In the genomic region with DNA sequence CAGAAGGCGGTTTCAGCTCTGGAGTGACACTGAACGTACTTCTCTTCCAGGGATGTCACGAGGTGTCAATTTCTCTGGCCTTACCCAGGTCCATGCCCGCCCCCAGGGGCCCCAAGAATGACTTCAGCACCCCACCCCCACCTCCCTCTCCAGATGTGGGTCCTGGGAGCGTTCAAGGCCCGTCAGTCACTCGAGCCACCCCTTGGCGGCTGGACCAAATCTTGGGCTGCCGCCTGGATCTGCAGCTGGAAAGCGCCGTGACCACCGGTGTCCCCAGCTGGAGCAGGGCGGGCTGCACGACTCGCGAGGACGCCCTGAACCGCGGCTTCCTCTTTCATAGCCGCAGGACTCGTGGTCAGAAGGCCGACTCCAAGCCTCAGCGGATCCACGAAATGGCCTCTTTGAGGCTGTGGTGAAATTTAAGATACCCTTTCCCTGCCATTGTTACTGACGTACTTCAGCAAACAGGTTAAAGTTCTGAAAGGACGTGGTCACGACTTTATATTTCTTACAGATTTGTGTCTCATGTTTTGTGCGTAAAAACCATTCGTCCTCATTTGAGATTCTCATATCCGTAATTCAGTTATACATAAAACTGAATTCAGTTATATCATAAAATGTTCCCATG, we compare ENCODE assay signal across 1 cellular context.
A peak's percentile ranks its signal among the peaks of the same experiment; 100 is the strongest.
TF ChIP-seq lines count a peak whose summit lies in the region.

No MANE protein-coding gene starts in this region.

TF ChIP-seq in HepG2, 621 proteins besides CTCF, POLR2A, EP300 and RAD21 (continued from another document and continues in another):
- TF ChIP-seq, protein P1, sequence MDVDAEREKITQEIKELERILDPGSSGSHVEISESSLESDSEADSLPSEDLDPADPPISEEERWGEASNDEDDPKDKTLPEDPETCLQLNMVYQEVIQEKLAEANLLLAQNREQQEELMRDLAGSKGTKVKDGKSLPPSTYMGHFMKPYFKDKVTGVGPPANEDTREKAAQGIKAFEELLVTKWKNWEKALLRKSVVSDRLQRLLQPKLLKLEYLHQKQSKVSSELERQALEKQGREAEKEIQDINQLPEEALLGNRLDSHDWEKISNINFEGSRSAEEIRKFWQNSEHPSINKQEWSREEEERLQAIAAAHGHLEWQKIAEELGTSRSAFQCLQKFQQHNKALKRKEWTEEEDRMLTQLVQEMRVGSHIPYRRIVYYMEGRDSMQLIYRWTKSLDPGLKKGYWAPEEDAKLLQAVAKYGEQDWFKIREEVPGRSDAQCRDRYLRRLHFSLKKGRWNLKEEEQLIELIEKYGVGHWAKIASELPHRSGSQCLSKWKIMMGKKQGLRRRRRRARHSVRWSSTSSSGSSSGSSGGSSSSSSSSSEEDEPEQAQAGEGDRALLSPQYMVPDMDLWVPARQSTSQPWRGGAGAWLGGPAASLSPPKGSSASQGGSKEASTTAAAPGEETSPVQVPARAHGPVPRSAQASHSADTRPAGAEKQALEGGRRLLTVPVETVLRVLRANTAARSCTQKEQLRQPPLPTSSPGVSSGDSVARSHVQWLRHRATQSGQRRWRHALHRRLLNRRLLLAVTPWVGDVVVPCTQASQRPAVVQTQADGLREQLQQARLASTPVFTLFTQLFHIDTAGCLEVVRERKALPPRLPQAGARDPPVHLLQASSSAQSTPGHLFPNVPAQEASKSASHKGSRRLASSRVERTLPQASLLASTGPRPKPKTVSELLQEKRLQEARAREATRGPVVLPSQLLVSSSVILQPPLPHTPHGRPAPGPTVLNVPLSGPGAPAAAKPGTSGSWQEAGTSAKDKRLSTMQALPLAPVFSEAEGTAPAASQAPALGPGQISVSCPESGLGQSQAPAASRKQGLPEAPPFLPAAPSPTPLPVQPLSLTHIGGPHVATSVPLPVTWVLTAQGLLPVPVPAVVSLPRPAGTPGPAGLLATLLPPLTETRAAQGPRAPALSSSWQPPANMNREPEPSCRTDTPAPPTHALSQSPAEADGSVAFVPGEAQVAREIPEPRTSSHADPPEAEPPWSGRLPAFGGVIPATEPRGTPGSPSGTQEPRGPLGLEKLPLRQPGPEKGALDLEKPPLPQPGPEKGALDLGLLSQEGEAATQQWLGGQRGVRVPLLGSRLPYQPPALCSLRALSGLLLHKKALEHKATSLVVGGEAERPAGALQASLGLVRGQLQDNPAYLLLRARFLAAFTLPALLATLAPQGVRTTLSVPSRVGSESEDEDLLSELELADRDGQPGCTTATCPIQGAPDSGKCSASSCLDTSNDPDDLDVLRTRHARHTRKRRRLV (CRISPR knock-in tag; IDR thresholded peaks at IDR 0.05) = peak; percentile 81
- TF ChIP-seq TSC22D2 (CRISPR knock-in tag; IDR thresholded peaks at IDR 0.05; ENCODE audit: borderline replicate concordance) = no peak
- TF ChIP-seq, protein P2, sequence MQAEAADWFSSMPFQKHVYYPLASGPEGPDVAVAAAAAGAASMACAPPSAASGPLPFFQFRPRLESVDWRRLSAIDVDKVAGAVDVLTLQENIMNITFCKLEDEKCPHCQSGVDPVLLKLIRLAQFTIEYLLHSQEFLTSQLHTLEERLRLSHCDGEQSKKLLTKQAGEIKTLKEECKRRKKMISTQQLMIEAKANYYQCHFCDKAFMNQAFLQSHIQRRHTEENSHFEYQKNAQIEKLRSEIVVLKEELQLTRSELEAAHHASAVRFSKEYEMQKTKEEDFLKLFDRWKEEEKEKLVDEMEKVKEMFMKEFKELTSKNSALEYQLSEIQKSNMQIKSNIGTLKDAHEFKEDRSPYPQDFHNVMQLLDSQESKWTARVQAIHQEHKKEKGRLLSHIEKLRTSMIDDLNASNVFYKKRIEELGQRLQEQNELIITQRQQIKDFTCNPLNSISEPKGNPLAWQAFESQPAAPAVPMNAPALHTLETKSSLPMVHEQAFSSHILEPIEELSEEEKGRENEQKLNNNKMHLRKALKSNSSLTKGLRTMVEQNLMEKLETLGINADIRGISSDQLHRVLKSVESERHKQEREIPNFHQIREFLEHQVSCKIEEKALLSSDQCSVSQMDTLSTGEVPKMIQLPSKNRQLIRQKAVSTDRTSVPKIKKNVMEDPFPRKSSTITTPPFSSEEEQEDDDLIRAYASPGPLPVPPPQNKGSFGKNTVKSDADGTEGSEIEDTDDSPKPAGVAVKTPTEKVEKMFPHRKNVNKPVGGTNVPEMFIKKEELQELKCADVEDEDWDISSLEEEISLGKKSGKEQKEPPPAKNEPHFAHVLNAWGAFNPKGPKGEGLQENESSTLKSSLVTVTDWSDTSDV (CRISPR knock-in tag; IDR thresholded peaks at IDR 0.05) = no peak
- no peak for TF ChIP-seq SIX1 (CRISPR knock-in tag; IDR thresholded peaks at IDR 0.05; ENCODE audit: borderline replicate concordance)
- peak; percentile 80; the same call in 1 of the 2 replicates for TF ChIP-seq HMG20B (CRISPR knock-in tag; conservative IDR thresholded peaks at IDR 0.05)
- no peak for TF ChIP-seq HMGA1 (CRISPR knock-in tag; conservative IDR thresholded peaks at IDR 0.05)
- no peak for TF ChIP-seq ZMYM2 (CRISPR knock-in tag; IDR thresholded peaks at IDR 0.05)
- TF ChIP-seq, protein P3, sequence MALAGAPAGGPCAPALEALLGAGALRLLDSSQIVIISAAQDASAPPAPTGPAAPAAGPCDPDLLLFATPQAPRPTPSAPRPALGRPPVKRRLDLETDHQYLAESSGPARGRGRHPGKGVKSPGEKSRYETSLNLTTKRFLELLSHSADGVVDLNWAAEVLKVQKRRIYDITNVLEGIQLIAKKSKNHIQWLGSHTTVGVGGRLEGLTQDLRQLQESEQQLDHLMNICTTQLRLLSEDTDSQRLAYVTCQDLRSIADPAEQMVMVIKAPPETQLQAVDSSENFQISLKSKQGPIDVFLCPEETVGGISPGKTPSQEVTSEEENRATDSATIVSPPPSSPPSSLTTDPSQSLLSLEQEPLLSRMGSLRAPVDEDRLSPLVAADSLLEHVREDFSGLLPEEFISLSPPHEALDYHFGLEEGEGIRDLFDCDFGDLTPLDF (CRISPR knock-in tag; IDR thresholded peaks at IDR 0.05) = no peak; the same call in 1 of the 2 replicates
- TF ChIP-seq, protein P4, sequence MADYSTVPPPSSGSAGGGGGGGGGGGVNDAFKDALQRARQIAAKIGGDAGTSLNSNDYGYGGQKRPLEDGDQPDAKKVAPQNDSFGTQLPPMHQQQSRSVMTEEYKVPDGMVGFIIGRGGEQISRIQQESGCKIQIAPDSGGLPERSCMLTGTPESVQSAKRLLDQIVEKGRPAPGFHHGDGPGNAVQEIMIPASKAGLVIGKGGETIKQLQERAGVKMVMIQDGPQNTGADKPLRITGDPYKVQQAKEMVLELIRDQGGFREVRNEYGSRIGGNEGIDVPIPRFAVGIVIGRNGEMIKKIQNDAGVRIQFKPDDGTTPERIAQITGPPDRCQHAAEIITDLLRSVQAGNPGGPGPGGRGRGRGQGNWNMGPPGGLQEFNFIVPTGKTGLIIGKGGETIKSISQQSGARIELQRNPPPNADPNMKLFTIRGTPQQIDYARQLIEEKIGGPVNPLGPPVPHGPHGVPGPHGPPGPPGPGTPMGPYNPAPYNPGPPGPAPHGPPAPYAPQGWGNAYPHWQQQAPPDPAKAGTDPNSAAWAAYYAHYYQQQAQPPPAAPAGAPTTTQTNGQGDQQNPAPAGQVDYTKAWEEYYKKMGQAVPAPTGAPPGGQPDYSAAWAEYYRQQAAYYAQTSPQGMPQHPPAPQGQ (CRISPR knock-in tag; IDR thresholded peaks at IDR 0.05; ENCODE audit: borderline replicate concordance) = no peak
- TF ChIP-seq, protein P5, sequence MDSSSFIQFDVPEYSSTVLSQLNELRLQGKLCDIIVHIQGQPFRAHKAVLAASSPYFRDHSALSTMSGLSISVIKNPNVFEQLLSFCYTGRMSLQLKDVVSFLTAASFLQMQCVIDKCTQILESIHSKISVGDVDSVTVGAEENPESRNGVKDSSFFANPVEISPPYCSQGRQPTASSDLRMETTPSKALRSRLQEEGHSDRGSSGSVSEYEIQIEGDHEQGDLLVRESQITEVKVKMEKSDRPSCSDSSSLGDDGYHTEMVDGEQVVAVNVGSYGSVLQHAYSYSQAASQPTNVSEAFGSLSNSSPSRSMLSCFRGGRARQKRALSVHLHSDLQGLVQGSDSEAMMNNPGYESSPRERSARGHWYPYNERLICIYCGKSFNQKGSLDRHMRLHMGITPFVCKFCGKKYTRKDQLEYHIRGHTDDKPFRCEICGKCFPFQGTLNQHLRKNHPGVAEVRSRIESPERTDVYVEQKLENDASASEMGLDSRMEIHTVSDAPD (CRISPR knock-in tag; IDR thresholded peaks at IDR 0.05) = no peak
- TF ChIP-seq REXO4 (CRISPR knock-in tag; IDR thresholded peaks at IDR 0.05; ENCODE audit: borderline replicate concordance) = no peak
- no peak for TF ChIP-seq TOPORS (CRISPR knock-in tag; IDR thresholded peaks at IDR 0.05)
- TF ChIP-seq KLF11 (CRISPR knock-in tag; IDR thresholded peaks at IDR 0.05) = no peak
- TF ChIP-seq, protein P6, sequence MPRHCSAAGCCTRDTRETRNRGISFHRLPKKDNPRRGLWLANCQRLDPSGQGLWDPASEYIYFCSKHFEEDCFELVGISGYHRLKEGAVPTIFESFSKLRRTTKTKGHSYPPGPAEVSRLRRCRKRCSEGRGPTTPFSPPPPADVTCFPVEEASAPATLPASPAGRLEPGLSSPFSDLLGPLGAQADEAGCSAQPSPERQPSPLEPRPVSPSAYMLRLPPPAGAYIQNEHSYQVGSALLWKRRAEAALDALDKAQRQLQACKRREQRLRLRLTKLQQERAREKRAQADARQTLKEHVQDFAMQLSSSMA (CRISPR knock-in tag; IDR thresholded peaks at IDR 0.05) = no peak
- no peak for TF ChIP-seq NFE2L2 (IDR thresholded peaks at IDR 0.05; ENCODE audit: low read length)
- TF ChIP-seq, protein P7, sequence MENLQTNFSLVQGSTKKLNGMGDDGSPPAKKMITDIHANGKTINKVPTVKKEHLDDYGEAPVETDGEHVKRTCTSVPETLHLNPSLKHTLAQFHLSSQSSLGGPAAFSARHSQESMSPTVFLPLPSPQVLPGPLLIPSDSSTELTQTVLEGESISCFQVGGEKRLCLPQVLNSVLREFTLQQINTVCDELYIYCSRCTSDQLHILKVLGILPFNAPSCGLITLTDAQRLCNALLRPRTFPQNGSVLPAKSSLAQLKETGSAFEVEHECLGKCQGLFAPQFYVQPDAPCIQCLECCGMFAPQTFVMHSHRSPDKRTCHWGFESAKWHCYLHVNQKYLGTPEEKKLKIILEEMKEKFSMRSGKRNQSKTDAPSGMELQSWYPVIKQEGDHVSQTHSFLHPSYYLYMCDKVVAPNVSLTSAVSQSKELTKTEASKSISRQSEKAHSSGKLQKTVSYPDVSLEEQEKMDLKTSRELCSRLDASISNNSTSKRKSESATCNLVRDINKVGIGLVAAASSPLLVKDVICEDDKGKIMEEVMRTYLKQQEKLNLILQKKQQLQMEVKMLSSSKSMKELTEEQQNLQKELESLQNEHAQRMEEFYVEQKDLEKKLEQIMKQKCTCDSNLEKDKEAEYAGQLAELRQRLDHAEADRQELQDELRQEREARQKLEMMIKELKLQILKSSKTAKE (CRISPR knock-in tag; IDR thresholded peaks at IDR 0.05; ENCODE audit: borderline replicate concordance) = no peak
- peak; percentile 88; the same call in 1 of the 2 replicates for TF ChIP-seq KDM4B (CRISPR knock-in tag; IDR thresholded peaks at IDR 0.05)
- TF ChIP-seq NR2F6 (IDR thresholded peaks at IDR 0.05) = no peak
- TF ChIP-seq NR2F6 (CRISPR knock-in tag; IDR thresholded peaks at IDR 0.05) = peak; percentile 34; the same call in 1 of the 2 replicates
- TF ChIP-seq PHF21A (CRISPR knock-in tag; IDR thresholded peaks at IDR 0.05) = no peak
- TF ChIP-seq ZNF547 (CRISPR knock-in tag; IDR thresholded peaks at IDR 0.05) = no peak; the same call in 1 of the 2 replicates
- TF ChIP-seq MEF2D (CRISPR knock-in tag; IDR thresholded peaks at IDR 0.05) = no peak
- TF ChIP-seq ZNF333 (CRISPR knock-in tag; IDR thresholded peaks at IDR 0.05; ENCODE audit: borderline replicate concordance) = peak; percentile 23; the same call in 1 of the 2 replicates
- no peak; the same call in 1 of the 2 replicates for TF ChIP-seq DMAP1 (CRISPR knock-in tag; IDR thresholded peaks at IDR 0.05)
- no peak for TF ChIP-seq ZKSCAN5 (CRISPR knock-in tag; IDR thresholded peaks at IDR 0.05)
- no peak for TF ChIP-seq CAMTA2 (CRISPR knock-in tag; IDR thresholded peaks at IDR 0.05; ENCODE audit: borderline replicate concordance)
- no peak for TF ChIP-seq GABPA (IDR thresholded peaks at IDR 0.05; ENCODE audit: low read depth, low read length)
- TF ChIP-seq GABPA (CRISPR knock-in tag; IDR thresholded peaks at IDR 0.05; ENCODE audit: low read depth) = no peak
- TF ChIP-seq ZFYVE20 (CRISPR knock-in tag; IDR thresholded peaks at IDR 0.05; ENCODE audit: borderline replicate concordance, low read depth) = 0 out of 2 replicates have a peak, but pooled peaks have one; percentile 69
- TF ChIP-seq AHR (CRISPR knock-in tag; IDR thresholded peaks at IDR 0.05) = no peak
- no peak for TF ChIP-seq TBL1XR1 (IDR thresholded peaks at IDR 0.05; ENCODE audit: borderline replicate concordance, low read length, partially characterized antibody)
- no peak for TF ChIP-seq CREB1 (IDR thresholded peaks at IDR 0.05)
- 0 out of 2 replicates have a peak, but pooled peaks have one; percentile 31 for TF ChIP-seq CREB1 (CRISPR knock-in tag; IDR thresholded peaks at IDR 0.05)
- TF ChIP-seq, protein P8, sequence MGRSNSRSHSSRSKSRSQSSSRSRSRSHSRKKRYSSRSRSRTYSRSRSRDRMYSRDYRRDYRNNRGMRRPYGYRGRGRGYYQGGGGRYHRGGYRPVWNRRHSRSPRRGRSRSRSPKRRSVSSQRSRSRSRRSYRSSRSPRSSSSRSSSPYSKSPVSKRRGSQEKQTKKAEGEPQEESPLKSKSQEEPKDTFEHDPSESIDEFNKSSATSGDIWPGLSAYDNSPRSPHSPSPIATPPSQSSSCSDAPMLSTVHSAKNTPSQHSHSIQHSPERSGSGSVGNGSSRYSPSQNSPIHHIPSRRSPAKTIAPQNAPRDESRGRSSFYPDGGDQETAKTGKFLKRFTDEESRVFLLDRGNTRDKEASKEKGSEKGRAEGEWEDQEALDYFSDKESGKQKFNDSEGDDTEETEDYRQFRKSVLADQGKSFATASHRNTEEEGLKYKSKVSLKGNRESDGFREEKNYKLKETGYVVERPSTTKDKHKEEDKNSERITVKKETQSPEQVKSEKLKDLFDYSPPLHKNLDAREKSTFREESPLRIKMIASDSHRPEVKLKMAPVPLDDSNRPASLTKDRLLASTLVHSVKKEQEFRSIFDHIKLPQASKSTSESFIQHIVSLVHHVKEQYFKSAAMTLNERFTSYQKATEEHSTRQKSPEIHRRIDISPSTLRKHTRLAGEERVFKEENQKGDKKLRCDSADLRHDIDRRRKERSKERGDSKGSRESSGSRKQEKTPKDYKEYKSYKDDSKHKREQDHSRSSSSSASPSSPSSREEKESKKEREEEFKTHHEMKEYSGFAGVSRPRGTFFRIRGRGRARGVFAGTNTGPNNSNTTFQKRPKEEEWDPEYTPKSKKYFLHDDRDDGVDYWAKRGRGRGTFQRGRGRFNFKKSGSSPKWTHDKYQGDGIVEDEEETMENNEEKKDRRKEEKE (IDR thresholded peaks at IDR 0.05) = no peak
- TF ChIP-seq RBFOX2 (IDR thresholded peaks at IDR 0.05; ENCODE audit: low read depth, low read length) = no peak
- TF ChIP-seq NCOA2 (CRISPR knock-in tag; IDR thresholded peaks at IDR 0.05) = no peak
- TF ChIP-seq NFATC3 (CRISPR knock-in tag; IDR thresholded peaks at IDR 0.05) = no peak
- no peak for TF ChIP-seq ZFP36L1 (CRISPR knock-in tag; IDR thresholded peaks at IDR 0.05)
- no peak for TF ChIP-seq ARNT (IDR thresholded peaks at IDR 0.05)
- no peak for TF ChIP-seq NCOA1 (CRISPR knock-in tag; IDR thresholded peaks at IDR 0.05)
- 0 out of 2 replicates have a peak, but pooled peaks have one; percentile 51 for TF ChIP-seq KDM5A (IDR thresholded peaks at IDR 0.05; ENCODE audit: borderline replicate concordance, low read length)
- TF ChIP-seq ARID2 (CRISPR knock-in tag; IDR thresholded peaks at IDR 0.05; ENCODE audit: borderline replicate concordance) = no peak
- TF ChIP-seq, protein P9, sequence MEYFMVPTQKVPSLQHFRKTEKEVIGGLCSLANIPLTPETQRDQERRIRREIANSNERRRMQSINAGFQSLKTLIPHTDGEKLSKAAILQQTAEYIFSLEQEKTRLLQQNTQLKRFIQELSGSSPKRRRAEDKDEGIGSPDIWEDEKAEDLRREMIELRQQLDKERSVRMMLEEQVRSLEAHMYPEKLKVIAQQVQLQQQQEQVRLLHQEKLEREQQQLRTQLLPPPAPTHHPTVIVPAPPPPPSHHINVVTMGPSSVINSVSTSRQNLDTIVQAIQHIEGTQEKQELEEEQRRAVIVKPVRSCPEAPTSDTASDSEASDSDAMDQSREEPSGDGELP (IDR thresholded peaks at IDR 0.05; ENCODE audit: borderline replicate concordance, low read depth) = peak; percentile 86
